Comparison of ENCODE assay signal across 1 cellular context in the genomic region with DNA sequence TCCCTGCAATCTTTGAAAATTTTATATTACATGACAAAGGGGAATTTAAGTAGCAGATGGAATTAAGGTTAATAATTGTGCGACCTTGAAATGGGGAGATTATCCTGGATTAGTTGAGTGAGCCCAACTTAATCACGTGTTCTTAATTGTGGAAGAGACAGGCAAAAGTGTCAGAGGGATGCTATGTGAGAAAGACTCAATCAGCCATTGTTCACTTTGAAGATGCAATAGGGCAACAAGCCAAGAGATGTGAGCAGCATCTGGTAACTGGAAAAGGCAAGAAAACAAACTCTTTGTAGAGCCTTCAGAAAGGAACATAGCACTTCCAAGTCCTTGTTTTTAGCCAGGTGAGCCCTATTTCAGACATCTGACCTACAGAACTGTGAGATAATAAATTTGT.
TF ChIP-seq lines count a peak whose summit lies in the region.

No MANE protein-coding gene starts in this region.

TF ChIP-seq in GM23338, 12 proteins besides CTCF, POLR2A, EP300 and RAD21 (continued from another document):
- TF ChIP-seq, protein P1, sequence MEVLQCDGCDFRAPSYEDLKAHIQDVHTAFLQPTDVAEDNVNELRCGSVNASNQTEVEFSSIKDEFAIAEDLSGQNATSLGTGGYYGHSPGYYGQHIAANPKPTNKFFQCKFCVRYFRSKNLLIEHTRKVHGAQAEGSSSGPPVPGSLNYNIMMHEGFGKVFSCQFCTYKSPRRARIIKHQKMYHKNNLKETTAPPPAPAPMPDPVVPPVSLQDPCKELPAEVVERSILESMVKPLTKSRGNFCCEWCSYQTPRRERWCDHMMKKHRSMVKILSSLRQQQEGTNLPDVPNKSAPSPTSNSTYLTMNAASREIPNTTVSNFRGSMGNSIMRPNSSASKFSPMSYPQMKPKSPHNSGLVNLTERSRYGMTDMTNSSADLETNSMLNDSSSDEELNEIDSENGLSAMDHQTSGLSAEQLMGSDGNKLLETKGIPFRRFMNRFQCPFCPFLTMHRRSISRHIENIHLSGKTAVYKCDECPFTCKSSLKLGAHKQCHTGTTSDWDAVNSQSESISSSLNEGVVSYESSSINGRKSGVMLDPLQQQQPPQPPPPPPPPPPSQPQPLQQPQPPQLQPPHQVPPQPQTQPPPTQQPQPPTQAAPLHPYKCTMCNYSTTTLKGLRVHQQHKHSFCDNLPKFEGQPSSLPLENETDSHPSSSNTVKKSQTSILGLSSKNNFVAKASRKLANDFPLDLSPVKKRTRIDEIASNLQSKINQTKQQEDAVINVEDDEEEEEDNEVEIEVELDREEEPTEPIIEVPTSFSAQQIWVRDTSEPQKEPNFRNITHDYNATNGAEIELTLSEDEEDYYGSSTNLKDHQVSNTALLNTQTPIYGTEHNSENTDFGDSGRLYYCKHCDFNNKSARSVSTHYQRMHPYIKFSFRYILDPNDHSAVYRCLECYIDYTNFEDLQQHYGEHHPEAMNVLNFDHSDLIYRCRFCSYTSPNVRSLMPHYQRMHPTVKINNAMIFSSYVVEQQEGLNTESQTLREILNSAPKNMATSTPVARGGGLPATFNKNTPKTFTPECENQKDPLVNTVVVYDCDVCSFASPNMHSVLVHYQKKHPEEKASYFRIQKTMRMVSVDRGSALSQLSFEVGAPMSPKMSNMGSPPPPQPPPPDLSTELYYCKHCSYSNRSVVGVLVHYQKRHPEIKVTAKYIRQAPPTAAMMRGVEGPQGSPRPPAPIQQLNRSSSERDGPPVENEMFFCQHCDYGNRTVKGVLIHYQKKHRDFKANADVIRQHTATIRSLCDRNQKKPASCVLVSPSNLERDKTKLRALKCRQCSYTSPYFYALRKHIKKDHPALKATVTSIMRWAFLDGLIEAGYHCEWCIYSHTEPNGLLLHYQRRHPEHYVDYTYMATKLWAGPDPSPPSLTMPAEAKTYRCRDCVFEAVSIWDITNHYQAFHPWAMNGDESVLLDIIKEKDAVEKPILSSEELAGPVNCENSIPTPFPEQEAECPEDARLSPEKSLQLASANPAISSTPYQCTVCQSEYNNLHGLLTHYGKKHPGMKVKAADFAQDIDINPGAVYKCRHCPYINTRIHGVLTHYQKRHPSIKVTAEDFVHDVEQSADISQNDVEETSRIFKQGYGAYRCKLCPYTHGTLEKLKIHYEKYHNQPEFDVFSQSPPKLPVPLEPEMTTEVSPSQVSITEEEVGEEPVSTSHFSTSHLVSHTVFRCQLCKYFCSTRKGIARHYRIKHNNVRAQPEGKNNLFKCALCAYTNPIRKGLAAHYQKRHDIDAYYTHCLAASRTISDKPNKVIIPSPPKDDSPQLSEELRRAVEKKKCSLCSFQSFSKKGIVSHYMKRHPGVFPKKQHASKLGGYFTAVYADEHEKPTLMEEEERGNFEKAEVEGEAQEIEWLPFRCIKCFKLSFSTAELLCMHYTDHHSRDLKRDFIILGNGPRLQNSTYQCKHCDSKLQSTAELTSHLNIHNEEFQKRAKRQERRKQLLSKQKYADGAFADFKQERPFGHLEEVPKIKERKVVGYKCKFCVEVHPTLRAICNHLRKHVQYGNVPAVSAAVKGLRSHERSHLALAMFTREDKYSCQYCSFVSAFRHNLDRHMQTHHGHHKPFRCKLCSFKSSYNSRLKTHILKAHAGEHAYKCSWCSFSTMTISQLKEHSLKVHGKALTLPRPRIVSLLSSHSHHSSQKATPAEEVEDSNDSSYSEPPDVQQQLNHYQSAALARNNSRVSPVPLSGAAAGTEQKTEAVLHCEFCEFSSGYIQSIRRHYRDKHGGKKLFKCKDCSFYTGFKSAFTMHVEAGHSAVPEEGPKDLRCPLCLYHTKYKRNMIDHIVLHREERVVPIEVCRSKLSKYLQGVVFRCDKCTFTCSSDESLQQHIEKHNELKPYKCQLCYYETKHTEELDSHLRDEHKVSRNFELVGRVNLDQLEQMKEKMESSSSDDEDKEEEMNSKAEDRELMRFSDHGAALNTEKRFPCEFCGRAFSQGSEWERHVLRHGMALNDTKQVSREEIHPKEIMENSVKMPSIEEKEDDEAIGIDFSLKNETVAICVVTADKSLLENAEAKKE (CRISPR knock-in tag; IDR thresholded peaks at IDR 0.05), result no peak
- TF ChIP-seq STAT1 (IDR thresholded peaks at IDR 0.05; ENCODE audit: unreplicated experiment), result no peak
- no peak for TF ChIP-seq ZNF331 (CRISPR knock-in tag; IDR thresholded peaks at IDR 0.05; ENCODE audit: low read depth)
- TF ChIP-seq EZH2 (IDR thresholded peaks at IDR 0.05; ENCODE audit: low read depth, unreplicated experiment), result no peak
- TF ChIP-seq, protein P2, sequence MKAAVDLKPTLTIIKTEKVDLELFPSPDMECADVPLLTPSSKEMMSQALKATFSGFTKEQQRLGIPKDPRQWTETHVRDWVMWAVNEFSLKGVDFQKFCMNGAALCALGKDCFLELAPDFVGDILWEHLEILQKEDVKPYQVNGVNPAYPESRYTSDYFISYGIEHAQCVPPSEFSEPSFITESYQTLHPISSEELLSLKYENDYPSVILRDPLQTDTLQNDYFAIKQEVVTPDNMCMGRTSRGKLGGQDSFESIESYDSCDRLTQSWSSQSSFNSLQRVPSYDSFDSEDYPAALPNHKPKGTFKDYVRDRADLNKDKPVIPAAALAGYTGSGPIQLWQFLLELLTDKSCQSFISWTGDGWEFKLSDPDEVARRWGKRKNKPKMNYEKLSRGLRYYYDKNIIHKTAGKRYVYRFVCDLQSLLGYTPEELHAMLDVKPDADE (IDR thresholded peaks at IDR 0.05), result no peak
- no peak for TF ChIP-seq JUNB (IDR thresholded peaks at IDR 0.05; ENCODE audit: unreplicated experiment)
- no peak for TF ChIP-seq ZNF114 (CRISPR knock-in tag; IDR thresholded peaks at IDR 0.05)
